21 cellular contexts compared by ENCODE assay signal in genomic region chrX:65658229-65658628, GRCh38.
"Had no signal": no experiment of that assay in that cellular context is flagged by ENCODE, and none has a peak within 500 bp of the region (broad histone marks: within the 10 kb centered on the region; RNA-seq: fewer than 3 reads in every experiment).

No MANE protein-coding gene starts in this region.

- H3K4me3 ChIP-seq: adrenal gland had no signal

- H3K27ac ChIP-seq: adrenal gland, foreskin keratinocyte had no signal

- H3K9me3 Mint-ChIP-seq: activated T-cell treated with anti-CD3 and anti-CD28 coated beads, Interleukin-2, amount 50 U/mL, for 4 hours; effector memory CD8-positive, alpha-beta T cell; memory B cell; stimulated activated memory B cell treated with anti-CD40 and anti-IgM and Interleukin-4, amounts not matched to agents 10 μg/mL and 1 μg/mL and 100 μg/mL, for 72 hours had no signal

- FAIRE-seq: TTC549 had no signal

- H3K9me3 ChIP-seq: adrenal gland had no signal

- H3K36me3 Mint-ChIP-seq: memory B cell; stimulated activated memory B cell treated with anti-CD40 and anti-IgM and Interleukin-4, amounts not matched to agents 10 μg/mL and 1 μg/mL and 100 μg/mL, for 72 hours; WTC11 had no signal

- ATAC-seq: activated CD8-positive, alpha-beta memory T cell treated with anti-CD3 and anti-CD28 coated beads, Interleukin-2, amount 10 ng/mL, durations not matched to agents 7 days and 5 days; activated T-cell treated with anti-CD3 and anti-CD28 coated beads, Interleukin-2, amount 50 U/mL, for 4 hours; effector memory CD8-positive, alpha-beta T cell; foreskin keratinocyte; left ventricle myocardium superior; stimulated activated memory B cell treated with anti-CD40 and anti-IgM and Interleukin-4, amounts not matched to agents 10 μg/mL and 1 μg/mL and 100 μg/mL, for 72 hours; WTC11 had no signal

- H3K27ac Mint-ChIP-seq: activated CD8-positive, alpha-beta memory T cell treated with anti-CD3 and anti-CD28 coated beads, Interleukin-2, amount 10 ng/mL, durations not matched to agents 7 days and 5 days; memory B cell; nephron; stimulated activated memory B cell treated with anti-CD40 and anti-IgM and Interleukin-4, amounts not matched to agents 10 μg/mL and 1 μg/mL and 100 μg/mL, for 72 hours; WTC11 had no signal

- H3K4me1 ChIP-seq: adrenal gland, foreskin keratinocyte had no signal

- H3K27me3 Mint-ChIP-seq: activated CD8-positive, alpha-beta memory T cell treated with anti-CD3 and anti-CD28 coated beads, Interleukin-2, amount 10 ng/mL, durations not matched to agents 7 days and 5 days; effector memory CD8-positive, alpha-beta T cell; memory B cell; stimulated activated memory B cell treated with anti-CD40 and anti-IgM and Interleukin-4, amounts not matched to agents 10 μg/mL and 1 μg/mL and 100 μg/mL, for 72 hours had no signal

- H3K4me3 Mint-ChIP-seq: activated CD8-positive, alpha-beta memory T cell treated with anti-CD3 and anti-CD28 coated beads, Interleukin-2, amount 10 ng/mL, durations not matched to agents 7 days and 5 days; activated T-cell treated with anti-CD3 and anti-CD28 coated beads, Interleukin-2, amount 50 U/mL, for 4 hours; memory B cell; nephron; stimulated activated memory B cell treated with anti-CD40 and anti-IgM and Interleukin-4, amounts not matched to agents 10 μg/mL and 1 μg/mL and 100 μg/mL, for 72 hours; WTC11 had no signal

- H3K27me3 ChIP-seq: adrenal gland, foreskin keratinocyte had no signal

- DNase-seq: activated CD4-positive, alpha-beta T cell treated with anti-CD3 and anti-CD28 coated beads, Interleukin-2, amount 50 U/mL, for 1 hour; activated CD8-positive, alpha-beta memory T cell treated with anti-CD3 and anti-CD28 coated beads, Interleukin-2, amount 10 ng/mL, durations not matched to agents 7 days and 5 days; activated naive CD4-positive, alpha-beta T cell; activated T-cell treated with anti-CD3 and anti-CD28 coated beads, Interleukin-2, amount 50 U/mL, for 4 hours; adrenal gland; dermis blood vessel endothelial cell; effector memory CD8-positive, alpha-beta T cell; foreskin keratinocyte; glutamatergic neuron; left ventricle myocardium superior; nucleus accumbens; posterior cingulate gyrus; retina; stimulated activated CD4-positive, alpha-beta T cell treated with anti-CD3 and anti-CD28 coated beads, Interleukin-12 subunit alpha, Interleukin-12 subunit beta, amount 100 ng/mL, for 4 hours; SW 1271; trophoblast cell had no signal

- H3K36me3 ChIP-seq: adrenal gland had no signal
